2 cellular contexts compared by ENCODE assay signal in genomic region chr13:109964164-109964563, GRCh38.
A peak's percentile ranks its signal among the peaks of the same experiment; 100 is the strongest.
TF ChIP-seq lines count a peak whose summit lies in the region.

No MANE protein-coding gene starts in this region.

TF ChIP-seq in H1, 55 proteins besides CTCF, POLR2A, EP300 and RAD21 (continued from another document):
- TF ChIP-seq PHF8 (conservative IDR thresholded peaks at IDR 0.05; ENCODE audit: low read depth, low read length) (no peak), GTF2F1 (IDR thresholded peaks at IDR 0.05; ENCODE audit: borderline replicate concordance, low read depth, low read length) (no peak), CHD7 (IDR thresholded peaks at IDR 0.05; ENCODE audit: insufficient replicate concordance, low read length) (no peak), TEAD4 (IDR thresholded peaks at IDR 0.05; ENCODE audit: low read depth, low read length) (no peak), BCL11A (IDR thresholded peaks at IDR 0.05; ENCODE audit: low read depth in 2 of 2, low read length in 2 of 2) (no peak), NRF1 (IDR thresholded peaks at IDR 0.05; ENCODE audit: low read depth, low read length) (no peak), SP2 (IDR thresholded peaks at IDR 0.05; ENCODE audit: low read length) (no peak), SIX5 (IDR thresholded peaks at IDR 0.05; ENCODE audit: low read depth, low read length) (no peak), EZH2 (IDR thresholded peaks at IDR 0.05; ENCODE audit: low read depth, low read length, severe bottlenecking) (no peak), JUND (IDR thresholded peaks at IDR 0.05; ENCODE audit: low read length) (no peak), GABPA (IDR thresholded peaks at IDR 0.05; ENCODE audit: borderline replicate concordance, insufficient read depth, low read length) (no peak), SP4 (IDR thresholded peaks at IDR 0.05; ENCODE audit: low read length) (no peak), SP1 (IDR thresholded peaks at IDR 0.05; ENCODE audit: low read depth, low read length) (no peak), BRCA1 (IDR thresholded peaks at IDR 0.05; ENCODE audit: low read depth, low read length) (no peak), HDAC6 (IDR thresholded peaks at IDR 0.05; ENCODE audit: low read depth, low read length) (no peak), JUN (IDR thresholded peaks at IDR 0.05; ENCODE audit: low read depth, low read length) (no peak), TCF12 (IDR thresholded peaks at IDR 0.05; ENCODE audit: low read depth, low read length) (no peak)
TF ChIP-seq in H1: peak in this region for 0.

TF ChIP-seq in neural cell, 6 proteins besides CTCF, POLR2A, EP300 and RAD21 (continued from another document):
- TF ChIP-seq TAF1 (IDR thresholded peaks at IDR 0.05; ENCODE audit: low read depth): no peak
- no peak for TF ChIP-seq SMC3 (conservative IDR thresholded peaks at IDR 0.05; ENCODE audit: poor library complexity)
- peak; percentile 16 for TF ChIP-seq POLR2AphosphoS5 (IDR thresholded peaks at IDR 0.05)
- no peak for TF ChIP-seq REST (IDR thresholded peaks at IDR 0.05; ENCODE audit: borderline replicate concordance)
- TF ChIP-seq EZH2 (IDR thresholded peaks at IDR 0.05; ENCODE audit: borderline replicate concordance, insufficient read depth, low read length, poor library complexity, severe bottlenecking): no peak
